ENCODE assay signal across 11 cellular contexts in genomic region chr11:121366970-121367369, GRCh38.
DNase-seq lines count a peak whose midpoint lies in the region; ATAC-seq and TF ChIP-seq lines count a peak whose summit lies in the region.
"Had no signal": no experiment of that assay in that cellular context is flagged by ENCODE, and none has a peak within 500 bp of the region (broad histone marks: within the 10 kb centered on the region; RNA-seq: fewer than 3 reads in every experiment).

No MANE protein-coding gene starts in this region.

- peaks cover 34% of the 10 kb centered on the region for H3K4me1 Mint-ChIP-seq in activated naive CD4-positive, alpha-beta T cell treated with anti-CD3 and anti-CD28 coated beads, Interleukin-2, amount 10 ng/mL, durations not matched to agents 7 days and 5 days

- no peak for DNase-seq in activated naive CD4-positive, alpha-beta T cell treated with anti-CD3 and anti-CD28 coated beads, Interleukin-2, amount 10 ng/mL, durations not matched to agents 7 days and 5 days
- no peak for DNase-seq in activated naive CD4-positive, alpha-beta T cell treated with Interleukin-2 at 50 U/mL for 16 hours
- DNase-seq in astrocyte of the hippocampus (ENCODE audit: low read depth, low spot score): peak; percentile 20
- no peak for DNase-seq in testis
- DNase-seq in NCI-H1436 (lab: John Stamatoyannopoulos, UW): no peak
- no peak for DNase-seq in NCI-H128 (lab: John Stamatoyannopoulos, UW; ENCODE audit: unreplicated experiment)
- no peak for DNase-seq in activated effector memory CD4-positive, alpha-beta T cell treated with anti-CD3 and anti-CD28 coated beads, Interleukin-2, amount 50 U/mL, for 16 hours
- DNase-seq: Calu3, gastrocnemius medialis had no signal

- peaks cover 29% of the 10 kb centered on the region for H3K4me1 ChIP-seq in testis
- H3K4me1 ChIP-seq: gastrocnemius medialis had no signal

- no peak overlapping the region for H3K4me3 ChIP-seq in testis

- H3K27me3 ChIP-seq in testis: no peaks in the 10 kb centered on the region
- H3K27me3 ChIP-seq: gastrocnemius medialis had no signal

- H3K9me3 ChIP-seq in testis: no peaks in the 10 kb centered on the region
- H3K9me3 ChIP-seq: gastrocnemius medialis had no signal

- peaks cover 7% of the 10 kb centered on the region for H3K9me3 Mint-ChIP-seq in activated naive CD4-positive, alpha-beta T cell treated with anti-CD3 and anti-CD28 coated beads, Interleukin-2, amount 10 ng/mL, durations not matched to agents 7 days and 5 days

- peak overlapping the region; percentile 62 to 72 for H3K27ac ChIP-seq in testis
- H3K27ac ChIP-seq: gastrocnemius medialis had no signal

- TF ChIP-seq CTCF in testis (IDR thresholded peaks at IDR 0.05): no peak

- intact Hi-C loops in testis (cut with DNase I; ENCODE audit: low total_unique reads): no loop called here

- no peaks in the 10 kb centered on the region for H3K27me3 Mint-ChIP-seq in activated naive CD4-positive, alpha-beta T cell treated with anti-CD3 and anti-CD28 coated beads, Interleukin-2, amount 10 ng/mL, durations not matched to agents 7 days and 5 days

- peaks cover 7% of the 10 kb centered on the region for H3K36me3 Mint-ChIP-seq in activated naive CD4-positive, alpha-beta T cell treated with anti-CD3 and anti-CD28 coated beads, Interleukin-2, amount 10 ng/mL, durations not matched to agents 7 days and 5 days

- WGBS in testis, 2 donors: 21 to 37% methylated on average over 3 of the region's 3 CpGs

- peak; percentile 7 for ATAC-seq in HG03108 (IDR thresholded peaks at IDR 0.05; ENCODE audit: unreplicated experiment)
- ATAC-seq: gastrocnemius medialis, SK-N-SH treated with all-trans-retinoic acid at 6 μM for 48 hours had no signal

- peak overlapping the region; percentile 71 for H3K27ac Mint-ChIP-seq in activated naive CD4-positive, alpha-beta T cell treated with anti-CD3 and anti-CD28 coated beads, Interleukin-2, amount 10 ng/mL, durations not matched to agents 7 days and 5 days

- no peak overlapping the region for H3K4me3 Mint-ChIP-seq in activated naive CD4-positive, alpha-beta T cell treated with anti-CD3 and anti-CD28 coated beads, Interleukin-2, amount 10 ng/mL, durations not matched to agents 7 days and 5 days

- CTCF ChIA-PET in activated naive CD4-positive, alpha-beta T cell treated with anti-CD3 and anti-CD28 coated beads, Interleukin-2, amount 10 ng/mL, durations not matched to agents 7 days and 5 days (lab: Charles Lee): interaction anchor here (0.7 to 3.1 kb wide), 7 partner anchors 8 to 224 kb away, joined by 3 to 19 read pairs (median 5); no protein-coding TSS in a partner anchor

- no peak for TF ChIP-seq POLR2A in testis (IDR thresholded peaks at IDR 0.05)

- no peaks in the 10 kb centered on the region for H3K36me3 ChIP-seq in testis (ENCODE audit: low read depth, missing control alignments)
- H3K36me3 ChIP-seq: gastrocnemius medialis had no signal
